In genomic region chr15:52261498-52262242, GRCh38 we compare ENCODE assay signal across 8 cellular contexts. TPM values are rescaled to one million over a fixed set of nuclear protein-coding genes. Genes with fewer than 3 reads are reported as not detected.
DNase-seq lines count a peak whose midpoint lies in the region; ATAC-seq and TF ChIP-seq lines count a peak whose summit lies in the region.

No MANE protein-coding gene starts in this region.

- H3K4me1 Mint-ChIP-seq in activated T-helper 17 cell treated with anti-CD3 and anti-CD28 coated beads, Interleukin-2, amount 50 U/mL, for 72 hours = peaks cover 21% of the 10 kb centered on the region

- H3K27ac ChIP-seq in osteoblast (ENCODE audit: low read depth, low read length) (no peak overlapping the region), uterus (peak overlapping the region; percentile 72 to 76)

- no peaks in the 10 kb centered on the region for H3K79me2 ChIP-seq in osteoblast (ENCODE audit: insufficient read depth, low read length)

- H3K4me3 ChIP-seq in fibroblast of villous mesenchyme (ENCODE audit: low read depth, low read length) = no peak overlapping the region
- H3K4me3 ChIP-seq in osteoblast (ENCODE audit: insufficient read depth, low read length) = no peak overlapping the region
- no peak overlapping the region for H3K4me3 ChIP-seq in uterus

- H3K27me3 ChIP-seq in osteoblast (ENCODE audit: insufficient read depth, low read length) (peaks cover 3% of the 10 kb centered on the region), uterus (no peaks in the 10 kb centered on the region)

- H3K36me3 ChIP-seq in osteoblast (ENCODE audit: insufficient read depth, low read length) (no peaks in the 10 kb centered on the region), uterus (no peaks in the 10 kb centered on the region)

- H3K9me3 Mint-ChIP-seq in activated T-helper 17 cell treated with anti-CD3 and anti-CD28 coated beads, Interleukin-2, amount 50 U/mL, for 72 hours = no peaks in the 10 kb centered on the region

- H3K4me1 ChIP-seq in osteoblast (ENCODE audit: insufficient read depth, low read length) = peaks cover 22% of the 10 kb centered on the region
- peaks cover 0 to 14% of the 10 kb centered on the region in 2 donors for H3K4me1 ChIP-seq in uterus

- TF ChIP-seq CTCF in fibroblast of villous mesenchyme (IDR thresholded peaks at IDR 0.05; ENCODE audit: insufficient read depth, low read depth, low read length) (peak; percentile 23), osteoblast (IDR thresholded peaks at IDR 0.05; ENCODE audit: extremely low read depth, low read depth, low read length) (no peak), uterus (IDR thresholded peaks at IDR 0.05) (no peak)

- no peaks in the 10 kb centered on the region for H4K20me1 ChIP-seq in osteoblast (ENCODE audit: insufficient read depth, low read length)

- peak overlapping the region; percentile 20 for H3K4me2 ChIP-seq in osteoblast (ENCODE audit: insufficient read depth, low read length)

- H3K27ac Mint-ChIP-seq in activated T-helper 17 cell treated with anti-CD3 and anti-CD28 coated beads, Interleukin-2, amount 50 U/mL, for 72 hours = peak overlapping the region; percentile 93

- DNase-seq in NOMO-1 (lab: John Stamatoyannopoulos, UW; ENCODE audit: unreplicated experiment in 2 of 2) = peak; percentile 42 to 56
- DNase-seq in NOMO-1 treated with dmso at 0.1 percent for 144 hours (lab: John Stamatoyannopoulos, UW; ENCODE audit: unreplicated experiment) = no peak
- DNase-seq in NCI-H2081 (lab: John Stamatoyannopoulos, UW) = peak; percentile 73 to 87
- peak; percentile 60 for DNase-seq in fibroblast of villous mesenchyme (ENCODE audit: low read depth)
- peak; percentile 86 for DNase-seq in osteoblast (ENCODE audit: insufficient read length, low spot score, missing footprints)
- DNase-seq in uterus = peak; percentile 47 to 73

- peak in 1 of 2 donors; percentile 31 for TF ChIP-seq POLR2A in uterus (IDR thresholded peaks at IDR 0.05)

- H3K27me3 Mint-ChIP-seq in activated T-helper 17 cell treated with anti-CD3 and anti-CD28 coated beads, Interleukin-2, amount 50 U/mL, for 72 hours = no peaks in the 10 kb centered on the region

- H3K4me3 Mint-ChIP-seq in activated T-helper 17 cell treated with anti-CD3 and anti-CD28 coated beads, Interleukin-2, amount 50 U/mL, for 72 hours = peak overlapping the region; percentile 74

- no peaks in the 10 kb centered on the region for H3K9me3 ChIP-seq in osteoblast (ENCODE audit: low read depth, low read length)
- no peaks in the 10 kb centered on the region for H3K9me3 ChIP-seq in uterus

- ATAC-seq in HG02610 (IDR thresholded peaks at IDR 0.05; ENCODE audit: unreplicated experiment) = peak; percentile 100
- peak; percentile 100 for ATAC-seq in activated T-helper 17 cell treated with anti-CD3 and anti-CD28 coated beads, Interleukin-2, amount 50 U/mL, for 72 hours (replicated peaks)

- H2AFZ ChIP-seq in osteoblast (ENCODE audit: low read length) = peak overlapping the region; percentile 45

- intact Hi-C loops in uterus (cut with DNase I; ENCODE audit: low total_unique reads) = no loop called here

- no peaks in the 10 kb centered on the region for H3K36me3 Mint-ChIP-seq in activated T-helper 17 cell treated with anti-CD3 and anti-CD28 coated beads, Interleukin-2, amount 50 U/mL, for 72 hours (ENCODE audit: low read depth)

RNA-seq across cellular contexts. Expression of gene MYO5C, which starts 33.9 kb away (rescaled TPM):
- 1 to 10 TPM; 2.3 to 3.0 TPM for total RNA-seq in activated T-helper 17 cell treated with anti-CD3 and anti-CD28 coated beads, Interleukin-2, amount 50 U/mL, for 72 hours
- total RNA-seq in fibroblast of villous mesenchyme (under 0.01 TPM in 1 of 2 replicates, not detected in the other), osteoblast (under 0.01 TPM in 2 replicates), uterus (10 to 100 TPM; 28.9 to 36.9 (median 32.5) TPM)

Comparison
In these comparisons a context has a peak if more than half of its experiments do, and no peak if none do; other contexts are left out.
1. RNA of gene MYO5C, which starts 33.9 kb away (total RNA-seq): 28.9 to 36.9 TPM in uterus; 2.3 to 3.0 TPM in activated T-helper 17 cell treated with anti-CD3 and anti-CD28 coated beads, Interleukin-2, amount 50 U/mL, for 72 hours, under 0.01 TPM in fibroblast of villous mesenchyme and under 0.01 TPM in osteoblast; every median in the first group is over 4 times any median in the second.